ENCODE assay signal across 19 cellular contexts in the genomic region with DNA sequence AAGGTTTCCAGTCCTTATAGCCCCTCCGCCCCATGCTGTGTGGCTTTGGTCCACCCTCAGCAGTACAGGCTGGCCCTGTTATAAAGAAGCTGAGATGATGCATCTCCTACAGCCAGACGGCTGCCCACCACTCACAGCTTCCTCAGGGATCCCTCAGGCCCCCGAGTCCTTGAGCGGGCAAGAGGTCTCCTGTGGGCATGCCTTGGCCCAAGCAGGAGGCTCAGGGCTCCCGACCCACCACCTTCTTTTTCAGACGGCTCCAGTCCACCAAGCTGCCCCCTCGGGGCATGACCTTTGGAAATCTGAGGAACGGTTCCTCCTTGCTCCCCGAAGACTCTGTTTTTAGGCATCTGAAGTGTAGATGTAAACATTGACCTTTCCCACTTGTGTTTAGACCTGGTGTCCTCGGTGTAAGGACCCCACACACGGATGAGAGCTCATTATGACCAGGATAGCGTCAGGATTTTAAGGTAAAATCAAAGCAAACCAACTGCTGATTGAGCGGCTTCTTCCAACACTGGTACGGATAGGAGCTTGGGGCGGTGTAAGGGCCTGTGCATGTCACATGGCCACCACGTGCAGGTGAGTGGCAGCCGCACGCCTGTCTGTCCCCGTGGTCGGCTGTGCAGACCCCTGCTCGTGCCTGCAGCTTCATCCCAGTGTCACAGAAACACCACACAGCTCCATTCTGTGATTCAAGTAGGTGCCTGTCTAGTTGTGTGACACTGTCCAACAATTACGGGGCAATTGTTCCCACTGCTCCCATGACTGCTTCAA.
"Had no signal": no experiment of that assay in that cellular context is flagged by ENCODE, and none has a peak within 500 bp of the region (broad histone marks: within the 10 kb centered on the region; RNA-seq: fewer than 3 reads in every experiment).

No MANE protein-coding gene starts in this region.

- H3K36me3 ChIP-seq: colonic mucosa, neutrophil, thyroid gland had no signal

- H3K4me1 ChIP-seq: body of pancreas, colonic mucosa, parathyroid adenoma had no signal

- H3K4me3 ChIP-seq: body of pancreas, colonic mucosa, thyroid gland had no signal

- DNase-seq: activated CD4-positive, alpha-beta T cell treated with anti-CD3 and anti-CD28 coated beads, Interleukin-2, amount 50 U/mL, for 48 hours; activated naive CD4-positive, alpha-beta T cell treated with Interleukin-2 at 50 U/mL for 16 hours; activated naive CD8-positive, alpha-beta T cell treated with anti-CD3 and anti-CD28 coated beads, Interleukin-2, amount 10 ng/mL, durations not matched to agents 7 days and 5 days; amygdala; caudate nucleus; colonic mucosa; erythroblast; foreskin melanocyte; naive thymus-derived CD4-positive, alpha-beta T cell; retina; stimulated activated CD4-positive, alpha-beta T cell treated with anti-CD3 and anti-CD28 coated beads, Interleukin-2, amount 100 ng/mL, for 24 hours; stimulated activated naive CD4-positive, alpha-beta T cell treated with Interleukin-2 at 50 U/mL for 16 hours; T-helper 2 cell; thyroid gland had no signal

- H3K27ac ChIP-seq: body of pancreas, colonic mucosa, neutrophil, parathyroid adenoma, thyroid gland, VCaP had no signal

- H3K9me3 ChIP-seq: body of pancreas, colonic mucosa, neutrophil, thyroid gland had no signal

- H3K27me3 ChIP-seq: body of pancreas, colonic mucosa, neutrophil, thyroid gland had no signal

- H3K9ac ChIP-seq: parathyroid adenoma had no signal

- ATAC-seq: body of pancreas; left lobe of liver; naive thymus-derived CD4-positive, alpha-beta T cell had no signal
